ENCODE assay signal across 2 cellular contexts in the genomic region with DNA sequence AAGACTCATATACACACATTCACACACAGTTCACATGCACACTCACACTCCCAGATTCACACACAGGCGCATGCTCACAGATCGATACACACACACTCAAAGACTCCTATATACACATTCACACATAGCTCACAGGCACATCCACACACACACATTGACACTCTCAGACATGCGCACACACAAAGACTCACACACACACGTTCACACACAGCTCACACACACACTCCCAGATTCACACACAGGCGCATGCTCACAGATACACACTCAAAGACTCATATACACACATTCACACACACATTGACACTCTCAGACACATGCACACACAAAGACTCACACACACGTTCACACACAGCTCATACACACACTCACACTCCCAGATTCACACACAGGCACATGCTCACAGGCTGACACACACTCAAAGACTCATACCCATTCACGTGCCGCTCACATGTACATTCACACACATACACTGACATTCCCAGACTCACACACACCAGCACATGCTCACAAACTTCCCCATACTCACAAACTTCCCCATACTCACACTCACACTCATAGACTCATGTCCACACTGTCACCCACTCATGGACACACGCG.
TF ChIP-seq lines count a peak whose summit lies in the region.

No MANE protein-coding gene starts in this region.

TF ChIP-seq in HEK293T, 16 proteins besides CTCF, POLR2A, EP300 and RAD21:
- no peak for TF ChIP-seq FOXK2 (IDR thresholded peaks at IDR 0.05)
- no peak for TF ChIP-seq FOXM1 (IDR thresholded peaks at IDR 0.05; ENCODE audit: borderline replicate concordance)
- no peak for TF ChIP-seq CTBP1 (IDR thresholded peaks at IDR 0.05; ENCODE audit: borderline replicate concordance)
- TF ChIP-seq SP1 (IDR thresholded peaks at IDR 0.05), result no peak
- 0 out of 2 replicates have a peak, but pooled peaks have one; percentile 5 for TF ChIP-seq TARDBP (IDR thresholded peaks at IDR 0.05)
- no peak for TF ChIP-seq LEF1 (IDR thresholded peaks at IDR 0.05; ENCODE audit: borderline replicate concordance)

TF ChIP-seq in K562, 482 proteins besides CTCF, POLR2A, EP300 and RAD21:
- TF ChIP-seq CHD4 (IDR thresholded peaks at IDR 0.05; ENCODE audit: insufficient read depth, insufficient replicate concordance, low read depth, low read length, poor library complexity, severe bottlenecking), result no peak
- TF ChIP-seq BRF1 (IDR thresholded peaks at IDR 0.05; ENCODE audit: borderline replicate concordance, extremely low read depth, insufficient read length), result no peak
- no peak for TF ChIP-seq TRIM28 (IDR thresholded peaks at IDR 0.05)
- TF ChIP-seq SIN3B (IDR thresholded peaks at IDR 0.05; ENCODE audit: low read depth), result no peak
- no peak for TF ChIP-seq TEAD4 (IDR thresholded peaks at IDR 0.05; ENCODE audit: low read length)
- no peak for TF ChIP-seq TEAD4 (CRISPR knock-in tag; IDR thresholded peaks at IDR 0.05; ENCODE audit: borderline replicate concordance)
